In genomic region chr15:93291380-93291779, GRCh38 we compare ENCODE assay signal across 24 cellular contexts.
"Had no signal": no experiment of that assay in that cellular context is flagged by ENCODE, and none has a peak within 500 bp of the region (broad histone marks: within the 10 kb centered on the region; RNA-seq: fewer than 3 reads in every experiment).

No MANE protein-coding gene starts in this region.

- DNase-seq: activated CD4-positive, alpha-beta memory T cell treated with anti-CD3 and anti-CD28 coated beads for 36 hours; activated CD4-positive, alpha-beta T cell treated with anti-CD3 and anti-CD28 coated beads for 48 hours; activated gamma-delta T cell treated with Interleukin-2 at 50 U/mL for 16 hours; activated T-cell treated with anti-CD3 and anti-CD28 coated beads, Interleukin-2, amount 50 U/mL, for 1 hour; anterior cingulate cortex; body of pancreas; caudate nucleus; glutamatergic neuron; kidney glomerular epithelial cell; left lung; naive B cell; sigmoid colon; stimulated activated CD4-positive, alpha-beta T cell treated with anti-CD3 and anti-CD28 coated beads, Interleukin-15, amount 100 ng/mL, for 24 hours; stomach; uterus had no signal

- H3K9ac ChIP-seq: neural progenitor cell had no signal

- H3K4me2 ChIP-seq: hepatocyte, neural progenitor cell, smooth muscle cell had no signal

- H3K4me3 ChIP-seq: body of pancreas, esophagus muscularis mucosa, hepatocyte, left lung, lung, neural progenitor cell, sigmoid colon, smooth muscle cell, stomach, suprapubic skin, tibial nerve, uterus had no signal

- FAIRE-seq: frontal cortex had no signal

- H2AFZ ChIP-seq: hepatocyte, neural progenitor cell had no signal

- H3K9me3 ChIP-seq: body of pancreas, esophagus muscularis mucosa, left lung, sigmoid colon, stomach, suprapubic skin, tibial nerve, uterus had no signal

- ATAC-seq: body of pancreas; left lung; stimulated activated memory B cell treated with anti-CD40 and anti-IgM and Interleukin-4, amounts not matched to agents 10 μg/mL and 1 μg/mL and 100 μg/mL, for 72 hours had no signal

- H3K27ac ChIP-seq: body of pancreas, esophagus muscularis mucosa, hepatocyte, left lung, neural progenitor cell, sigmoid colon, stomach, suprapubic skin, tibial nerve, uterus had no signal

- H3K36me3 ChIP-seq: esophagus muscularis mucosa, left lung, neural progenitor cell, sigmoid colon, stomach, suprapubic skin, tibial nerve, uterus had no signal

- H3K27me3 ChIP-seq: body of pancreas, esophagus muscularis mucosa, hepatocyte, neural progenitor cell, sigmoid colon, stomach, tibial nerve, uterus had no signal

- H3K79me2 ChIP-seq: hepatocyte had no signal

- H3K4me1 ChIP-seq: left lung, stomach, suprapubic skin, uterus had no signal
